8 cellular contexts compared by ENCODE assay signal in the genomic region with DNA sequence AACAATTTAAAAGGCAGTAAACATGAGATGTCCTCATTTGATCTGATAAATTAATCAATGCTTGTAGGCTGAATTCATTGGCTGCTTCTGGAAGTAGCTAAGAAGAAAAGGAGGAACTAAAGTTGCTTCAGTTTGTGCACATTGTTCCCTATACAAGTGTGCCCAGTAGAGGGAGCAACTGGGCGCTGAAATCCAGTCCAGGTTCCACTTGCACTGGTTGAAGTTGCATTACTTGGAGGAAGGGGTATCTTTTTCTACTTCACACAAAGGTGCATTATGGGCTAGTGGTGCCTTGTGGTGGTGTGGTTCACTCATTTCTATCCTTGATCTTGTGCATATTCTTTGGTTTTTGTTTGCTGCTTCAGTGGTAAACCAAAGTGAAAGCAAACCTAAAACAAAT.
DNase-seq lines count a peak whose midpoint lies in the region; ATAC-seq and TF ChIP-seq lines count a peak whose summit lies in the region.

No MANE protein-coding gene starts in this region.

- H3K4me1 ChIP-seq in heart left ventricle, result no peaks in the 10 kb centered on the region
- no peaks in the 10 kb centered on the region for H3K4me1 ChIP-seq in adrenal gland (replicated peaks in 1 of 2)

- H3K27me3 ChIP-seq in heart left ventricle, result peaks cover 0 to 5% (median 0%) of the 10 kb centered on the region in 9 donors
- H3K27me3 ChIP-seq in adrenal gland, result peaks cover 15% of the 10 kb centered on the region
- no peaks in the 10 kb centered on the region for H3K27me3 ChIP-seq in kidney epithelial cell (ENCODE audit: control insufficient read depth, insufficient read depth, low read length)

- intact Hi-C loops in heart left ventricle (cut with DNase I) (no loop called here), cardiac septum (cut with DNase I) (no loop called here), adrenal gland (cut with DNase I) (no loop called here)

- TF ChIP-seq CTCF in heart left ventricle (IDR thresholded peaks at IDR 0.05), result peak in 11 of 12 donors; percentile 13 to 60 (median 42)
- TF ChIP-seq CTCF in LNCAP (IDR thresholded peaks at IDR 0.05), result peak; percentile 56
- peak; percentile 29 to 66 (median 39) for TF ChIP-seq CTCF in adrenal gland (IDR thresholded peaks at IDR 0.05)
- peak; percentile 77 for TF ChIP-seq CTCF in kidney epithelial cell (IDR thresholded peaks at IDR 0.05; ENCODE audit: insufficient read depth, low read length, poor library complexity, severe bottlenecking)

- H3K4me3 ChIP-seq in heart left ventricle, result no peak overlapping the region
- H3K4me3 ChIP-seq in adrenal gland, result no peak overlapping the region
- H3K4me3 ChIP-seq in kidney epithelial cell (ENCODE audit: low read depth, low read length), result no peak overlapping the region

- H3K9me3 ChIP-seq in heart left ventricle (no peaks in the 10 kb centered on the region), adrenal gland (replicated peaks in 1 of 3) (no peaks in the 10 kb centered on the region)

- ATAC-seq in heart left ventricle (no peak), GM21786 (IDR thresholded peaks at IDR 0.05; ENCODE audit: unreplicated experiment) (peak; percentile 90)

- H3K27ac ChIP-seq in heart left ventricle (no peak overlapping the region), adrenal gland (no peak overlapping the region)

- DNase-seq in heart left ventricle (no peak), cardiac septum (ENCODE audit: low spot score) (no peak), adrenal gland (peak; percentile 18 to 56 (median 44)), kidney epithelial cell (ENCODE audit: low read depth) (peak; percentile 4), middle frontal gyrus (ENCODE audit: extremely low spot score, low spot score) (no peak), NK-92 (lab: John Stamatoyannopoulos, UW; ENCODE audit: unreplicated experiment) (no peak)

- H3K36me3 ChIP-seq in heart left ventricle, result no peaks in the 10 kb centered on the region
- no peaks in the 10 kb centered on the region for H3K36me3 ChIP-seq in adrenal gland (replicated peaks in 1 of 2)
- H3K36me3 ChIP-seq in kidney epithelial cell (ENCODE audit: control insufficient read depth, insufficient read depth, low read length), result no peaks in the 10 kb centered on the region

- TF ChIP-seq POLR2A in heart left ventricle (IDR thresholded peaks at IDR 0.05) (no peak), adrenal gland (IDR thresholded peaks at IDR 0.05) (no peak)

- 0 to 12% (median 5%) methylated on average over 1 of the region's 1 CpG for WGBS in heart left ventricle, 4 donors
- WGBS in adrenal gland, 4 donors, result 0 to 3% (median 0%) methylated on average over 1 of the region's 1 CpG

Comparison
In these comparisons a context has a peak if more than half of its experiments do, and no peak if none do; other contexts are left out.
1. DNase-seq: peak in adrenal gland (7 of 7) and kidney epithelial cell (single experiment); none in heart left ventricle (0 of 5), cardiac septum (single experiment), middle frontal gyrus (single experiment) and NK-92 (single experiment).
2. Peak in every context shown above with its lines, with median percentiles within 50 percentile points of each other: CTCF ChIP-seq.